In genomic region chr1:193701729-193702128, GRCh38 we compare ENCODE assay signal across 21 cellular contexts.
DNase-seq lines count a peak whose midpoint lies in the region; ATAC-seq and TF ChIP-seq lines count a peak whose summit lies in the region.
"Had no signal": no experiment of that assay in that cellular context is flagged by ENCODE, and none has a peak within 500 bp of the region (broad histone marks: within the 10 kb centered on the region; RNA-seq: fewer than 3 reads in every experiment).

No MANE protein-coding gene starts in this region.

- DNase-seq in activated CD4-positive, alpha-beta T cell treated with anti-CD3 and anti-CD28 coated beads for 36 hours: no peak
- no peak for DNase-seq in activated CD4-positive, alpha-beta T cell treated with anti-CD3 and anti-CD28 coated beads, Interleukin-2, amount 50 U/mL, for 48 hours
- DNase-seq in stimulated activated naive CD8-positive, alpha-beta T cell treated with anti-CD3 and anti-CD28 coated beads, Interleukin-15, Interleukin-2, amounts not matched to agents 100 U/mL and 50 U/mL, for 24 hours: no peak
- DNase-seq in stimulated activated naive CD8-positive, alpha-beta T cell treated with anti-CD3 and anti-CD28 coated beads, Interleukin-15, amount 100 ng/mL, for 72 hours: no peak
- DNase-seq in substantia nigra (lab: John Stamatoyannopoulos, UW) (no peak), nephron progenitor cell (no peak)
- DNase-seq: 8988T, Calu3, DMS153, DND-41, Kasumi-1, NCI-H1105, NCI-H1436 treated with DMSO at 0.1 percent for 48 hours, NCI-H1930, NCI-H2107, NCI-H524, NCI-H748 treated with DMSO at 0.1 percent for 48 hours, SJCRH30 had no signal

- H3K36me3 Mint-ChIP-seq in activated CD4-positive, alpha-beta T cell treated with anti-CD3 and anti-CD28 coated beads for 36 hours (ENCODE audit: low read depth): no peaks in the 10 kb centered on the region
- peaks cover 6% of the 10 kb centered on the region for H3K36me3 Mint-ChIP-seq in activated T-helper 17 cell treated with anti-CD3 and anti-CD28 coated beads, Interleukin-2, amount 50 U/mL, for 72 hours (ENCODE audit: low read depth)
- no peaks in the 10 kb centered on the region for H3K36me3 Mint-ChIP-seq in nephron progenitor cell (ENCODE audit: low read depth)

- H3K4me3 Mint-ChIP-seq in activated CD4-positive, alpha-beta T cell treated with anti-CD3 and anti-CD28 coated beads for 36 hours: no peak overlapping the region
- no peak overlapping the region for H3K4me3 Mint-ChIP-seq in stimulated activated naive CD8-positive, alpha-beta T cell treated with anti-CD3 and anti-CD28 coated beads, Interleukin-15, amount 100 ng/mL, for 72 hours
- H3K4me3 Mint-ChIP-seq in activated T-helper 17 cell treated with anti-CD3 and anti-CD28 coated beads, Interleukin-2, amount 50 U/mL, for 72 hours: peak overlapping the region; percentile 51
- H3K4me3 Mint-ChIP-seq in nephron progenitor cell: no peak overlapping the region

- POLR2A ChIA-PET in activated CD4-positive, alpha-beta T cell treated with anti-CD3 and anti-CD28 coated beads for 36 hours (lab: Charles Lee): no interaction called here

- H3K4me1 Mint-ChIP-seq in activated CD4-positive, alpha-beta T cell treated with anti-CD3 and anti-CD28 coated beads for 36 hours: peaks cover 15% of the 10 kb centered on the region
- H3K4me1 Mint-ChIP-seq in stimulated activated naive CD8-positive, alpha-beta T cell treated with anti-CD3 and anti-CD28 coated beads, Interleukin-15, amount 100 ng/mL, for 72 hours: peaks cover 19% of the 10 kb centered on the region
- H3K4me1 Mint-ChIP-seq in activated T-helper 17 cell treated with anti-CD3 and anti-CD28 coated beads, Interleukin-2, amount 50 U/mL, for 72 hours: peaks cover 19% of the 10 kb centered on the region
- H3K4me1 Mint-ChIP-seq in nephron progenitor cell: no peaks in the 10 kb centered on the region

- CTCF ChIA-PET in activated CD4-positive, alpha-beta T cell treated with anti-CD3 and anti-CD28 coated beads for 36 hours (lab: Charles Lee): interaction anchor here (1.1 kb wide), 1 partner anchor 116 kb away, joined by 4 read pairs; no protein-coding TSS in a partner anchor

- peaks cover 2% of the 10 kb centered on the region for H3K9me3 Mint-ChIP-seq in activated CD4-positive, alpha-beta T cell treated with anti-CD3 and anti-CD28 coated beads for 36 hours (ENCODE audit: low read depth)
- peaks cover 6 to 9% of the 10 kb centered on the region in 2 donors for H3K9me3 Mint-ChIP-seq in stimulated activated naive CD8-positive, alpha-beta T cell treated with anti-CD3 and anti-CD28 coated beads, Interleukin-15, amount 100 ng/mL, for 72 hours
- peaks cover 3% of the 10 kb centered on the region for H3K9me3 Mint-ChIP-seq in activated T-helper 17 cell treated with anti-CD3 and anti-CD28 coated beads, Interleukin-2, amount 50 U/mL, for 72 hours
- no peaks in the 10 kb centered on the region for H3K9me3 Mint-ChIP-seq in nephron progenitor cell

- no peak for TF ChIP-seq CTCF in nephron progenitor cell (IDR thresholded peaks at IDR 0.05)

- intact Hi-C loops in activated CD4-positive, alpha-beta T cell treated with anti-CD3 and anti-CD28 coated beads for 36 hours (cut with DNase I, micrococcal nuclease): loop anchor here (1.0 to 10.0 kb wide), 5 partner anchors 161 to 593 kb away; no protein-coding TSS in a partner anchor

- H3K27ac Mint-ChIP-seq in activated CD4-positive, alpha-beta T cell treated with anti-CD3 and anti-CD28 coated beads for 36 hours: no peak overlapping the region
- no peak overlapping the region for H3K27ac Mint-ChIP-seq in stimulated activated naive CD8-positive, alpha-beta T cell treated with anti-CD3 and anti-CD28 coated beads, Interleukin-15, amount 100 ng/mL, for 72 hours
- H3K27ac Mint-ChIP-seq in activated T-helper 17 cell treated with anti-CD3 and anti-CD28 coated beads, Interleukin-2, amount 50 U/mL, for 72 hours: peak overlapping the region; percentile 83
- H3K27ac Mint-ChIP-seq in nephron progenitor cell: no peak overlapping the region

- peak; percentile 37 for ATAC-seq in activated CD4-positive, alpha-beta T cell treated with anti-CD3 and anti-CD28 coated beads for 36 hours
- ATAC-seq in stimulated activated naive CD8-positive, alpha-beta T cell treated with anti-CD3 and anti-CD28 coated beads, Interleukin-15, Interleukin-2, amounts not matched to agents 100 U/mL and 50 U/mL, for 24 hours: peak; percentile 21
- no peak for ATAC-seq in stimulated activated naive CD8-positive, alpha-beta T cell treated with anti-CD3 and anti-CD28 coated beads, Interleukin-15, amount 100 ng/mL, for 72 hours
- ATAC-seq in activated T-helper 17 cell treated with anti-CD3 and anti-CD28 coated beads, Interleukin-2, amount 50 U/mL, for 72 hours (replicated peaks): no peak
- ATAC-seq in GM21526 (IDR thresholded peaks at IDR 0.05; ENCODE audit: low FRiP score, unreplicated experiment): no peak
- ATAC-seq: Right ventricle myocardium inferior had no signal

- no peak overlapping the region for H3K27ac ChIP-seq in substantia nigra (ENCODE audit: low read depth, low read length, poor library complexity, severe bottlenecking)
- H3K27ac ChIP-seq: SJCRH30 had no signal

- no peaks in the 10 kb centered on the region for H3K27me3 Mint-ChIP-seq in activated CD4-positive, alpha-beta T cell treated with anti-CD3 and anti-CD28 coated beads for 36 hours
- no peaks in the 10 kb centered on the region for H3K27me3 Mint-ChIP-seq in stimulated activated naive CD8-positive, alpha-beta T cell treated with anti-CD3 and anti-CD28 coated beads, Interleukin-15, amount 100 ng/mL, for 72 hours
- H3K27me3 Mint-ChIP-seq in activated T-helper 17 cell treated with anti-CD3 and anti-CD28 coated beads, Interleukin-2, amount 50 U/mL, for 72 hours: no peaks in the 10 kb centered on the region
- no peaks in the 10 kb centered on the region for H3K27me3 Mint-ChIP-seq in nephron progenitor cell (ENCODE audit: low read depth, poor library complexity)

Comparison
In these comparisons a context has a peak if more than half of its experiments do, and no peak if none do; other contexts are left out.
1. ATAC-seq: peak in activated CD4-positive, alpha-beta T cell treated with anti-CD3 and anti-CD28 coated beads for 36 hours (single experiment) and stimulated activated naive CD8-positive, alpha-beta T cell treated with anti-CD3 and anti-CD28 coated beads, Interleukin-15, Interleukin-2, amounts not matched to agents 100 U/mL and 50 U/mL, for 24 hours (single experiment); none in stimulated activated naive CD8-positive, alpha-beta T cell treated with anti-CD3 and anti-CD28 coated beads, Interleukin-15, amount 100 ng/mL, for 72 hours (single experiment), activated T-helper 17 cell treated with anti-CD3 and anti-CD28 coated beads, Interleukin-2, amount 50 U/mL, for 72 hours (single experiment) and GM21526 (single experiment).